8 cellular contexts compared by ENCODE assay signal in the genomic region with DNA sequence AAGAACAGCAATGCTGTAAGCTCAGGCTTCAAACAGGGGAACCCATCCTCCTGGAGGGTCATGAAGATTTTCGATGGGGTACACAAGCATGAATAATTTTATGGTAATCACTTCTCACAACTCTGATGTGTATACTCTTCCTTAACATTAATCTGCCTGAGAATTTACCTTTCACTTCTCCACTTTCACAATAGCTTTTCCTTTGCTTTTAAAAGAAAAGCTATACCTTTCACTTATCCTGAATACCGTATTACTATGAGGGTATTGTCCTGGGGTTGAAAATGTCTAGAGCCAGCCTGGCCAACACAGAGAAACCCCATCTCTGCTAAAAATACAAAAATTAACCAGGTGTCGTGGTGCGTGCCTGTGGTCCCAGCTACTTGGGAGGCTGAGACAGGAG.
"Had no signal": no experiment of that assay in that cellular context is flagged by ENCODE, and none has a peak within 500 bp of the region (broad histone marks: within the 10 kb centered on the region; RNA-seq: fewer than 3 reads in every experiment).

No MANE protein-coding gene starts in this region.

- H3K27ac Mint-ChIP-seq: IgD-negative memory B cell had no signal

- H3K9ac ChIP-seq: GM23248 had no signal

- ATAC-seq: HCT116 had no signal

- H3K27me3 Mint-ChIP-seq: IgD-negative memory B cell had no signal

- DNase-seq: GM23248, GOT3, H7, KG1 had no signal

- H3K9me3 ChIP-seq: HAP-1 had no signal

- H3K4me1 Mint-ChIP-seq: IgD-negative memory B cell had no signal

- H3K4me3 Mint-ChIP-seq: IgD-negative memory B cell had no signal

- H3K36me3 ChIP-seq: HAP-1 had no signal

- H2AFZ ChIP-seq: GM23248 had no signal

- H3K27ac ChIP-seq: GM23248 had no signal

- H3K4me3 ChIP-seq: GM23248, HAP-1 had no signal

- FAIRE-seq: HTR-8/SVneo had no signal

- H3K4me1 ChIP-seq: HAP-1 had no signal

- H3K9me3 Mint-ChIP-seq: IgD-negative memory B cell had no signal
